In genomic region chr17:45302649-45303173, GRCh38 we compare ENCODE assay signal across 8 cellular contexts. TPM values are rescaled to one million over a fixed set of nuclear protein-coding genes. Genes with fewer than 3 reads are reported as not detected.
A peak's percentile ranks its signal among the peaks of the same experiment; 100 is the strongest.
DNase-seq lines count a peak whose midpoint lies in the region; ATAC-seq and TF ChIP-seq lines count a peak whose summit lies in the region.

No MANE protein-coding gene starts in this region.

- peak overlapping the region; percentile 44 for H3K27ac ChIP-seq in RWPE2 (ENCODE audit: poor library complexity, severe bottlenecking)

- ATAC-seq in GM18498 (IDR thresholded peaks at IDR 0.05; ENCODE audit: unreplicated experiment) (peak; percentile 64), HG02571 (IDR thresholded peaks at IDR 0.05; ENCODE audit: unreplicated experiment) (peak; percentile 47), RWPE2 (ENCODE audit: low read depth) (peak; percentile 6; the same call in 1 of the 3 replicates)

- peaks cover 47% of the 10 kb centered on the region for H3K4me1 ChIP-seq in RWPE2 (ENCODE audit: insufficient read depth, poor library complexity, severe bottlenecking)

- peaks cover 36% of the 10 kb centered on the region for H3K36me3 ChIP-seq in RWPE2 (ENCODE audit: low read depth)

- H3K9me3 ChIP-seq in RWPE2 (ENCODE audit: severe bottlenecking): no peaks in the 10 kb centered on the region

- H3K4me3 ChIP-seq in RWPE2 (ENCODE audit: severe bottlenecking): no peak overlapping the region
- H3K4me3 ChIP-seq in foreskin fibroblast (ENCODE audit: low read depth in 1 of 2, low read length in 2 of 2): peak overlapping the region in 1 of 2 donors; percentile 17

- H3K27me3 ChIP-seq in RWPE2 (ENCODE audit: insufficient read depth, poor library complexity, severe bottlenecking): no peaks in the 10 kb centered on the region

- no peak for DNase-seq in RWPE2 (ENCODE audit: low spot score)
- DNase-seq in foreskin fibroblast: peak; percentile 65 to 75
- peak; percentile 46 for DNase-seq in stimulated activated CD4-positive, alpha-beta T cell treated with anti-CD3 and anti-CD28 coated beads, Interleukin-4, amount 100 ng/mL, for 24 hours
- DNase-seq in COLO668 (lab: John Stamatoyannopoulos, UW; ENCODE audit: unreplicated experiment): no peak
- no peak for DNase-seq in NCI-H748 treated with DMSO at 0.1 percent for 48 hours (lab: John Stamatoyannopoulos, UW)
- no peak for DNase-seq in HT-29 (ENCODE audit: low spot score)

- no peak for TF ChIP-seq CTCF in RWPE2 (IDR thresholded peaks at IDR 0.05; ENCODE audit: poor library complexity, severe bottlenecking)
- TF ChIP-seq CTCF in foreskin fibroblast (IDR thresholded peaks at IDR 0.05; ENCODE audit: low read depth, low read length): no peak

RNA-seq across cellular contexts. Expression of gene MAP3K14, which starts 14.1 kb away (rescaled TPM):
- total RNA-seq in HT-29 (2014; rRNA removed; shearing (Covaris generic)): 5.9 and 6.2 TPM in 2 replicates

RNA-seq across cellular contexts. Expression of gene SPATA32, which starts 40.8 kb away (rescaled TPM):
- not detected in 2 replicates for total RNA-seq in HT-29 (2014; rRNA removed; shearing (Covaris generic))

Comparison
In these comparisons a context has a peak if more than half of its experiments do, and no peak if none do; other contexts are left out.
1. ATAC-seq: peak in every context shown above with its lines; median percentile 64 in GM18498; 47 in HG02571; 6 in RWPE2.
2. DNase-seq: peak in foreskin fibroblast (2 of 2) and stimulated activated CD4-positive, alpha-beta T cell treated with anti-CD3 and anti-CD28 coated beads, Interleukin-4, amount 100 ng/mL, for 24 hours (single experiment); none in RWPE2 (single experiment), COLO668 (single experiment), NCI-H748 treated with DMSO at 0.1 percent for 48 hours (single experiment) and HT-29 (single experiment).